Comparison of ENCODE assay signal across 24 cellular contexts in the genomic region with DNA sequence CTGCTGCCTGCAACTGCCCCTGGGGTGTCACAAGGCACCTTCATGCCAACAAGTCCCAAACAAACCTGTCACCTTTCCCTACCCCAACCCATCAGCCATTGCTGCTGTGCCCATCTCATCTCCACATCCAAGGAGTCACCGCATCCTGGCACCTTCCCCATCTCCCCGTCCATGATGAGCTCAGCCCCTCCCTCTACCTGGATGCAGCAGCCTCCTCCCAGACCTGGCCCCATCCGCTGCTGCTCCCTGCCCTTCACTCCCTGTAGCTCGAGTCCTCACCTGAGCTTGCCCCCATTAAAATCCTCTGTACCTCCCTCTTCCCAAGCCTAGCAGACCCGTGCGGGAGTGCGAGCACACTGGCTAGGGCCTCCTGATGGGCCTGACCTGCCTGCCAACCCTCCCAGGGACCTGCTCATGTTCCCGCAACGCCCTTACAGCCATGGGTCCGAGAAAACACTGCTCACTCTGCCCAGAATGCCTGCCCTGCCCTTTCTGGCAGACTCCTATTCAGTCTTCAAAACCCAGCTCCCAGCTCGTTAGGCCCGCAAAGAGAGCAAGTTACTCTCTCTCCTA.
DNase-seq lines count a peak whose midpoint lies in the region; ATAC-seq and TF ChIP-seq lines count a peak whose summit lies in the region.
"Had no signal": no experiment of that assay in that cellular context is flagged by ENCODE, and none has a peak within 500 bp of the region (broad histone marks: within the 10 kb centered on the region; RNA-seq: fewer than 3 reads in every experiment).

No MANE protein-coding gene starts in this region.

- DNase-seq in stimulated activated naive CD8-positive, alpha-beta T cell treated with anti-CD3 and anti-CD28 coated beads, Interleukin-15, amount 100 ng/mL, for 72 hours: peak in 1 of 2 donors; percentile 3
- no peak for DNase-seq in stimulated activated naive CD8-positive, alpha-beta T cell treated with anti-CD3 and anti-CD28 coated beads, Interleukin-15, Interleukin-2, amounts not matched to agents 100 U/mL and 50 U/mL, for 24 hours
- no peak for DNase-seq in glutamatergic neuron
- peak; percentile 56 for DNase-seq in posterior vena cava (ENCODE audit: low spot score)
- no peak for DNase-seq in NCI-H82 treated with DMSO at 0.1 percent for 48 hours (lab: John Stamatoyannopoulos, UW; ENCODE audit: unreplicated experiment)
- DNase-seq: activated CD4-positive, alpha-beta T cell treated with anti-CD3 and anti-CD28 coated beads for 36 hours; activated CD8-positive, alpha-beta T cell treated with anti-CD3 and anti-CD28 coated beads for 36 hours; activated T-cell treated with anti-CD3 and anti-CD28 coated beads, Interleukin-2, amount 50 U/mL, for 1 hour; caudate nucleus; DMS53; midbrain; MV-4-11; naive B cell; NCI-H1436 treated with DMSO at 0.1 percent for 48 hours; NCI-H2081 treated with DMSO at 0.1 percent for 48 hours; NCI-H226; NCI-H526 treated with DMSO at 0.1 percent for 48 hours; stimulated activated naive CD4-positive, alpha-beta T cell treated with Interleukin-2 at 50 U/mL for 16 hours; thyroid gland had no signal

- peaks cover 13% of the 10 kb centered on the region for H3K36me3 Mint-ChIP-seq in glutamatergic neuron (ENCODE audit: unreplicated experiment)
- no peaks in the 10 kb centered on the region for H3K36me3 Mint-ChIP-seq in stimulated activated memory B cell treated with anti-CD40 and anti-IgM and Interleukin-4, amounts not matched to agents 10 μg/mL and 1 μg/mL and 100 μg/mL, for 72 hours
- H3K36me3 Mint-ChIP-seq: IgD-negative memory B cell had no signal

- H3K9me3 Mint-ChIP-seq in stimulated activated naive CD8-positive, alpha-beta T cell treated with anti-CD3 and anti-CD28 coated beads, Interleukin-15, amount 100 ng/mL, for 72 hours: peaks cover 0 to 5% of the 10 kb centered on the region in 2 donors
- peaks cover 3% of the 10 kb centered on the region for H3K9me3 Mint-ChIP-seq in glutamatergic neuron (ENCODE audit: unreplicated experiment)
- H3K9me3 Mint-ChIP-seq in stimulated activated memory B cell treated with anti-CD40 and anti-IgM and Interleukin-4, amounts not matched to agents 10 μg/mL and 1 μg/mL and 100 μg/mL, for 72 hours: no peaks in the 10 kb centered on the region
- H3K9me3 Mint-ChIP-seq: activated CD8-positive, alpha-beta T cell treated with anti-CD3 and anti-CD28 coated beads for 36 hours had no signal

- H3K4me1 Mint-ChIP-seq in stimulated activated naive CD8-positive, alpha-beta T cell treated with anti-CD3 and anti-CD28 coated beads, Interleukin-15, amount 100 ng/mL, for 72 hours: no peaks in the 10 kb centered on the region
- peaks cover 10% of the 10 kb centered on the region for H3K4me1 Mint-ChIP-seq in glutamatergic neuron (ENCODE audit: low read depth, unreplicated experiment)
- H3K4me1 Mint-ChIP-seq in stimulated activated memory B cell treated with anti-CD40 and anti-IgM and Interleukin-4, amounts not matched to agents 10 μg/mL and 1 μg/mL and 100 μg/mL, for 72 hours: no peaks in the 10 kb centered on the region
- H3K4me1 Mint-ChIP-seq: activated CD4-positive, alpha-beta T cell treated with anti-CD3 and anti-CD28 coated beads for 36 hours; naive B cell had no signal

- peak overlapping the region; percentile 6 to 75 for H3K27ac Mint-ChIP-seq in stimulated activated naive CD8-positive, alpha-beta T cell treated with anti-CD3 and anti-CD28 coated beads, Interleukin-15, amount 100 ng/mL, for 72 hours
- H3K27ac Mint-ChIP-seq in glutamatergic neuron (ENCODE audit: unreplicated experiment): peak overlapping the region; percentile 46
- H3K27ac Mint-ChIP-seq in stimulated activated memory B cell treated with anti-CD40 and anti-IgM and Interleukin-4, amounts not matched to agents 10 μg/mL and 1 μg/mL and 100 μg/mL, for 72 hours: no peak overlapping the region
- H3K27ac Mint-ChIP-seq: activated CD4-positive, alpha-beta T cell treated with anti-CD3 and anti-CD28 coated beads for 36 hours; activated CD8-positive, alpha-beta T cell treated with anti-CD3 and anti-CD28 coated beads for 36 hours; dendritic cell treated with granulocyte-macrophage colony-stimulating factor and Interleukin-4, amounts not matched to agents 40 ng/mL and 50 ng/mL, for 4 days; IgD-negative memory B cell had no signal

- TF ChIP-seq CTCF in glutamatergic neuron (IDR thresholded peaks at IDR 0.05; ENCODE audit: partially characterized antibody, unreplicated experiment): no peak

- ATAC-seq in stimulated activated naive CD8-positive, alpha-beta T cell treated with anti-CD3 and anti-CD28 coated beads, Interleukin-15, amount 100 ng/mL, for 72 hours: no peak
- ATAC-seq in stimulated activated naive CD8-positive, alpha-beta T cell treated with anti-CD3 and anti-CD28 coated beads, Interleukin-15, Interleukin-2, amounts not matched to agents 100 U/mL and 50 U/mL, for 24 hours: no peak
- ATAC-seq in stimulated activated memory B cell treated with anti-CD40 and anti-IgM and Interleukin-4, amounts not matched to agents 10 μg/mL and 1 μg/mL and 100 μg/mL, for 72 hours: no peak
- no peak for ATAC-seq in GM18861 (IDR thresholded peaks at IDR 0.05; ENCODE audit: unreplicated experiment)
- ATAC-seq: activated CD4-positive, alpha-beta T cell treated with anti-CD3 and anti-CD28 coated beads for 36 hours; activated CD8-positive, alpha-beta T cell treated with anti-CD3 and anti-CD28 coated beads for 36 hours; Panc1 had no signal

- H3K4me3 Mint-ChIP-seq in stimulated activated naive CD8-positive, alpha-beta T cell treated with anti-CD3 and anti-CD28 coated beads, Interleukin-15, amount 100 ng/mL, for 72 hours: no peak overlapping the region
- no peak overlapping the region for H3K4me3 Mint-ChIP-seq in glutamatergic neuron (ENCODE audit: unreplicated experiment)
- no peak overlapping the region for H3K4me3 Mint-ChIP-seq in stimulated activated memory B cell treated with anti-CD40 and anti-IgM and Interleukin-4, amounts not matched to agents 10 μg/mL and 1 μg/mL and 100 μg/mL, for 72 hours
- H3K4me3 Mint-ChIP-seq: activated CD4-positive, alpha-beta T cell treated with anti-CD3 and anti-CD28 coated beads for 36 hours; activated CD8-positive, alpha-beta T cell treated with anti-CD3 and anti-CD28 coated beads for 36 hours; dendritic cell treated with granulocyte-macrophage colony-stimulating factor and Interleukin-4, amounts not matched to agents 40 ng/mL and 50 ng/mL, for 4 days had no signal

- intact Hi-C loops in posterior vena cava (cut with DNase I): loop anchor here in 1 of 2 donors (1.0 kb wide), 1 partner anchor 21 kb away; no protein-coding TSS in a partner anchor

- H3K27me3 Mint-ChIP-seq in stimulated activated naive CD8-positive, alpha-beta T cell treated with anti-CD3 and anti-CD28 coated beads, Interleukin-15, amount 100 ng/mL, for 72 hours: peaks cover 21% of the 10 kb centered on the region
- H3K27me3 Mint-ChIP-seq in glutamatergic neuron (ENCODE audit: unreplicated experiment): peaks cover 16% of the 10 kb centered on the region
- H3K27me3 Mint-ChIP-seq in stimulated activated memory B cell treated with anti-CD40 and anti-IgM and Interleukin-4, amounts not matched to agents 10 μg/mL and 1 μg/mL and 100 μg/mL, for 72 hours: peaks cover 43% of the 10 kb centered on the region
